In genomic region chr14:73369433-73369832, GRCh38 we compare ENCODE assay signal across 19 cellular contexts.
"Had no signal": no experiment of that assay in that cellular context is flagged by ENCODE, and none has a peak within 500 bp of the region (broad histone marks: within the 10 kb centered on the region; RNA-seq: fewer than 3 reads in every experiment).

No MANE protein-coding gene starts in this region.

- DNase-seq: activated CD4-positive, alpha-beta T cell treated with anti-CD3 and anti-CD28 coated beads, Interleukin-2, amount 10 ng/mL, durations not matched to agents 7 days and 5 days; activated CD8-positive, alpha-beta T cell treated with anti-CD3 and anti-CD28 coated beads, Interleukin-2, amount 10 ng/mL, durations not matched to agents 7 days and 5 days; activated gamma-delta T cell treated with Interleukin-2 at 50 U/mL for 16 hours; activated T-cell treated with anti-CD3 and anti-CD28 coated beads, Interleukin-2, amount 50 U/mL, for 48 hours; adrenal gland; cerebellar nuclear complex; cortex of kidney; effector CD4-positive, alpha-beta T cell; heart left ventricle; kidney glomerular epithelial cell; left ventricle myocardium inferior; retina; stimulated activated CD4-positive, alpha-beta T cell treated with anti-CD3 and anti-CD28 coated beads, Interleukin-1b, Interleukin-23, amount 100 ng/mL, for 48 hours; stimulated activated CD8-positive, alpha-beta memory T cell treated with anti-CD3 and anti-CD28 coated beads, Interleukin-4, amount 100 ng/mL, for 48 hours; stimulated activated naive CD4-positive, alpha-beta T cell had no signal

- H3K4me3 ChIP-seq: adrenal gland, breast epithelium, heart left ventricle, left ventricle myocardium inferior had no signal

- H3K4me1 Mint-ChIP-seq: activated CD4-positive, alpha-beta T cell treated with anti-CD3 and anti-CD28 coated beads, Interleukin-2, amount 10 ng/mL, durations not matched to agents 7 days and 5 days had no signal

- H3K36me3 Mint-ChIP-seq: activated naive CD4-positive, alpha-beta T cell treated with anti-CD3 and anti-CD28 coated beads, Interleukin-2, amount 50 U/mL, for 72 hours had no signal

- H3K27ac ChIP-seq: adrenal gland, breast epithelium, heart left ventricle, left ventricle myocardium inferior had no signal

- H3K27me3 Mint-ChIP-seq: activated CD4-positive, alpha-beta T cell treated with anti-CD3 and anti-CD28 coated beads, Interleukin-2, amount 10 ng/mL, durations not matched to agents 7 days and 5 days had no signal

- H3K4me1 ChIP-seq: adrenal gland, breast epithelium had no signal

- H3K9me3 ChIP-seq: adrenal gland, breast epithelium, heart left ventricle, left ventricle myocardium inferior had no signal

- FAIRE-seq: astrocyte, frontal cortex had no signal

- H3K27ac Mint-ChIP-seq: activated CD4-positive, alpha-beta T cell treated with anti-CD3 and anti-CD28 coated beads, Interleukin-2, amount 10 ng/mL, durations not matched to agents 7 days and 5 days; activated CD8-positive, alpha-beta T cell treated with anti-CD3 and anti-CD28 coated beads, Interleukin-2, amount 10 ng/mL, durations not matched to agents 7 days and 5 days; activated naive CD4-positive, alpha-beta T cell treated with anti-CD3 and anti-CD28 coated beads, Interleukin-2, amount 50 U/mL, for 72 hours had no signal

- H3K36me3 ChIP-seq: adrenal gland, breast epithelium had no signal

- H3K27me3 ChIP-seq: adrenal gland, breast epithelium, heart left ventricle had no signal

- H3K9me3 Mint-ChIP-seq: activated CD4-positive, alpha-beta T cell treated with anti-CD3 and anti-CD28 coated beads, Interleukin-2, amount 10 ng/mL, durations not matched to agents 7 days and 5 days; activated naive CD4-positive, alpha-beta T cell treated with anti-CD3 and anti-CD28 coated beads, Interleukin-2, amount 50 U/mL, for 72 hours had no signal

- H3K4me3 Mint-ChIP-seq: activated CD4-positive, alpha-beta T cell treated with anti-CD3 and anti-CD28 coated beads, Interleukin-2, amount 10 ng/mL, durations not matched to agents 7 days and 5 days; activated CD8-positive, alpha-beta T cell treated with anti-CD3 and anti-CD28 coated beads, Interleukin-2, amount 10 ng/mL, durations not matched to agents 7 days and 5 days had no signal
